In the genomic region with DNA sequence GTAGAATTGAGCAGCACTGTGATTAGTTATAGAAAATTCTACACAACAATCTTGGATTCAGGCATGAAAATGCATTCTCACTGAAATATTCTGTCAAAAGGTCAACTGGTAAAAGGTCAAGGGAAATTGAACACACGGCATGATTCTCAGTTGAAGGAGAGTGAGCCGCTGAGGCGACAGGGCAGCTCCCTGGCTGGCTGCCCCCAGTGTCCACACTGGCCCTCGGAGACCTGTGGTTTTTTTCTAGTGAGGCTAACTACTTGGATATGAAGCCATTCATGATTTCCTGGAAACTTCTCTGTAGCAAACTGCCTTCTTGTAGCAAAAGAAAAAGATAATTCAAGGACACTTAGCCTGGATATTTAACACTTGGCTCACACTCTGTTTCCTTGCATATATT, we compare ENCODE assay signal across 9 cellular contexts. TPM values are rescaled to one million over a fixed set of nuclear protein-coding genes. Genes with fewer than 3 reads are reported as not detected.
DNase-seq lines count a peak whose midpoint lies in the region; ATAC-seq, FAIRE-seq and TF ChIP-seq lines count a peak whose summit lies in the region.
"Had no signal": no experiment of that assay in that cellular context is flagged by ENCODE, and none has a peak within 500 bp of the region (broad histone marks: within the 10 kb centered on the region; RNA-seq: fewer than 3 reads in every experiment).

No MANE protein-coding gene starts in this region.

- peak; percentile 97 for ATAC-seq in sciatic nerve

- H3K4me3 ChIP-seq in right atrium auricular region: no peak overlapping the region

- intact Hi-C loops in sciatic nerve (cut with DNase I): no loop called here

- no peak for TF ChIP-seq CTCF in right atrium auricular region (IDR thresholded peaks at IDR 0.05)

- FAIRE-seq in GM19239 (lab: Jason Lieb, UNC): no peak

- peak overlapping the region; percentile 55 to 69 for H3K27ac ChIP-seq in right atrium auricular region

- no peaks in the 10 kb centered on the region for H3K27me3 ChIP-seq in right atrium auricular region

- H3K36me3 ChIP-seq in right atrium auricular region: no peaks in the 10 kb centered on the region

- no peaks in the 10 kb centered on the region for H3K9me3 ChIP-seq in right atrium auricular region

- peaks cover 0 to 29% of the 10 kb centered on the region in 2 donors for H3K4me1 ChIP-seq in right atrium auricular region

- DNase-seq in GF-D8 (lab: John Stamatoyannopoulos, UW) (peak; percentile 25), amniotic epithelial cell (ENCODE audit: low read depth) (peak; percentile 16), right atrium auricular region (ENCODE audit: low spot score) (peak; percentile 78), sciatic nerve (ENCODE audit: low spot score) (peak; percentile 75), GM19239 (ENCODE audit: insufficient read length, low spot score) (no peak), OCI-M2 (lab: John Stamatoyannopoulos, UW; ENCODE audit: unreplicated experiment) (no peak), DMS 273 treated with DMSO at 0.1 percent for 48 hours (lab: John Stamatoyannopoulos, UW) (no peak)
- no peak for DNase-seq in activated naive CD4-positive, alpha-beta T cell (lab: John Stamatoyannopoulos, UW)
- DNase-seq: activated CD4-positive, CD25-positive, alpha-beta regulatory T cell had no signal

RNA-seq across cellular contexts. Expression of gene AADACL2, which starts 37.2 kb away (rescaled TPM):
- total RNA-seq in right atrium auricular region: under 1 TPM in 1 of 2 donors, not detected in 1; 0.16 TPM
- not detected for total RNA-seq in sciatic nerve

RNA-seq across cellular contexts. Expression of gene AADAC, which starts 43.0 kb away (rescaled TPM):
- under 1 TPM; 0.39 to 0.70 TPM for total RNA-seq in right atrium auricular region
- total RNA-seq in sciatic nerve: not detected

Comparison
In these comparisons a context has a peak if more than half of its experiments do, and no peak if none do; other contexts are left out.
1. DNase-seq: peak in GF-D8 (single experiment), amniotic epithelial cell (single experiment), right atrium auricular region (single experiment) and sciatic nerve (single experiment); none in GM19239 (single experiment), OCI-M2 (single experiment), DMS 273 treated with DMSO at 0.1 percent for 48 hours (single experiment) and activated naive CD4-positive, alpha-beta T cell (0 of 4).